1 cellular context compared by ENCODE assay signal in genomic region chr13:110770678-110771077, GRCh38.
TF ChIP-seq lines count a peak whose summit lies in the region.

No MANE protein-coding gene starts in this region.

TF ChIP-seq in HepG2, 621 proteins besides CTCF, POLR2A, EP300 and RAD21 (continued from another document):
- TF ChIP-seq STAG1 (CRISPR knock-in tag; IDR thresholded peaks at IDR 0.05) = 0 out of 2 replicates have a peak, but pooled peaks have one; percentile 7
